7 cellular contexts compared by ENCODE assay signal in the genomic region with DNA sequence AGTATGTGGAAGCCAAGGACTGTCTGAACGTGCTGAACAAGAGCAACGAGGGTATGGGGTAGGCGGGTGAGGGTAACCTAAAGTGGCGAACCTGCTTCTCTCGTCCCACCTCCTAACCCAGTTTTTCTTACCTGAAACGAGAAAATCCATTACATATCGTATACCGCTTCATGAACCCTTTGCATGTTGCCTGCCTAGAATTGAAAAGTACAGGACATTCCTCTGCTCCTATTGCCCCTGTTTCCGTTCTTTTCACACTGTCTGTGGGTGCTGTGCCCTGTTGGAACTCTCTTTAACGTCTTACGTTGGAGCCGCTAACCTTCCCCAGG. TPM values are rescaled to one million over a fixed set of nuclear protein-coding genes. Genes with fewer than 3 reads are reported as not detected.
DNase-seq lines count a peak whose midpoint lies in the region; ATAC-seq lines count a peak whose summit lies in the region.

No MANE protein-coding gene starts in this region.

- no peak for DNase-seq in activated naive CD8-positive, alpha-beta T cell treated with anti-CD3 and anti-CD28 coated beads, Interleukin-2, amount 50 U/mL, for 24 hours
- DNase-seq in immature natural killer cell, result no peak
- no peak for DNase-seq in NK-92 (lab: John Stamatoyannopoulos, UW; ENCODE audit: unreplicated experiment)

- H3K4me1 Mint-ChIP-seq in activated naive CD8-positive, alpha-beta T cell treated with anti-CD3 and anti-CD28 coated beads, Interleukin-2, amount 50 U/mL, for 24 hours, result peaks cover 67% of the 10 kb centered on the region
- H3K4me1 Mint-ChIP-seq in immature natural killer cell, result peaks cover 51 to 59% of the 10 kb centered on the region in 2 donors

- peaks cover 2% of the 10 kb centered on the region for H3K27me3 Mint-ChIP-seq in activated naive CD8-positive, alpha-beta T cell treated with anti-CD3 and anti-CD28 coated beads, Interleukin-2, amount 50 U/mL, for 24 hours
- H3K27me3 Mint-ChIP-seq in immature natural killer cell (ENCODE audit: low read depth in 3 of 3), result peaks cover 8 to 10% (median 8%) of the 10 kb centered on the region in 3 donors

- H3K4me1 ChIP-seq in HUES6 (ENCODE audit: control insufficient read depth, insufficient read depth, low read length), result peaks cover 13% of the 10 kb centered on the region
- peaks cover 51% of the 10 kb centered on the region for H3K4me1 ChIP-seq in stomach smooth muscle (ENCODE audit: control insufficient read depth, insufficient read depth, low read length)

- H3K9ac ChIP-seq in HUES6 (ENCODE audit: low read length) (peak overlapping the region; percentile 90), stomach smooth muscle (ENCODE audit: low read length in 2 of 2) (peak overlapping the region; percentile 82 to 99)

- no peaks in the 10 kb centered on the region for H3K9me3 Mint-ChIP-seq in activated naive CD8-positive, alpha-beta T cell treated with anti-CD3 and anti-CD28 coated beads, Interleukin-2, amount 50 U/mL, for 24 hours
- no peaks in the 10 kb centered on the region for H3K9me3 Mint-ChIP-seq in immature natural killer cell

- H3K36me3 ChIP-seq in HUES6 (ENCODE audit: control insufficient read depth, insufficient read depth, low read length) (peaks cover 42% of the 10 kb centered on the region), stomach smooth muscle (ENCODE audit: control insufficient read depth in 2 of 2, insufficient read depth in 2 of 2, low read length in 2 of 2) (peaks cover 5 to 8% of the 10 kb centered on the region in 2 donors)

- no peak for ATAC-seq in activated naive CD8-positive, alpha-beta T cell treated with anti-CD3 and anti-CD28 coated beads, Interleukin-2, amount 50 U/mL, for 24 hours
- no peak for ATAC-seq in GM18867 (IDR thresholded peaks at IDR 0.05; ENCODE audit: unreplicated experiment)
- ATAC-seq in HG03039 (IDR thresholded peaks at IDR 0.05; ENCODE audit: unreplicated experiment), result no peak

- peak overlapping the region; percentile 97 for H3K27ac Mint-ChIP-seq in activated naive CD8-positive, alpha-beta T cell treated with anti-CD3 and anti-CD28 coated beads, Interleukin-2, amount 50 U/mL, for 24 hours
- peak overlapping the region; percentile 94 to 99 (median 98) for H3K27ac Mint-ChIP-seq in immature natural killer cell

- peak overlapping the region; percentile 29; the same call in 1 of the 2 replicates for H3K27ac ChIP-seq in HUES6 (ENCODE audit: low read depth, low read length)
- H3K27ac ChIP-seq in stomach smooth muscle (ENCODE audit: low read length), result peak overlapping the region; percentile 89

- H3K4me3 ChIP-seq in HUES6 (ENCODE audit: low read depth, low read length) (peak overlapping the region; percentile 99), stomach smooth muscle (ENCODE audit: low read length in 2 of 2) (peak overlapping the region; percentile 94 to 100)

- no peaks in the 10 kb centered on the region for H3K27me3 ChIP-seq in HUES6 (ENCODE audit: control insufficient read depth, insufficient read depth, low read length)
- H3K27me3 ChIP-seq in stomach smooth muscle (ENCODE audit: control insufficient read depth in 1 of 2, insufficient read depth in 2 of 2, low read length in 2 of 2), result no peaks in the 10 kb centered on the region

- H3K4me3 Mint-ChIP-seq in activated naive CD8-positive, alpha-beta T cell treated with anti-CD3 and anti-CD28 coated beads, Interleukin-2, amount 50 U/mL, for 24 hours, result peak overlapping the region; percentile 99
- peak overlapping the region; percentile 98 to 99 (median 99) for H3K4me3 Mint-ChIP-seq in immature natural killer cell

- H3K9me3 ChIP-seq in HUES6 (ENCODE audit: control insufficient read depth, insufficient read depth, low read depth, low read length) (no peaks in the 10 kb centered on the region), stomach smooth muscle (ENCODE audit: control insufficient read depth in 2 of 2, low read length in 2 of 2) (no peaks in the 10 kb centered on the region)

- peaks cover 77% of the 10 kb centered on the region for H3K36me3 Mint-ChIP-seq in activated naive CD8-positive, alpha-beta T cell treated with anti-CD3 and anti-CD28 coated beads, Interleukin-2, amount 50 U/mL, for 24 hours (ENCODE audit: low read depth)
- H3K36me3 Mint-ChIP-seq in immature natural killer cell, result peaks cover 0 to 17% (median 0%) of the 10 kb centered on the region in 3 donors

RNA-seq across cellular contexts. Expression of gene PFDN5, which starts 0.5 kb away (rescaled TPM):
- polyA plus RNA-seq in immature natural killer cell, result 1,000 to 10,000 TPM in 1 of 3 donors, 100 to 1,000 TPM in 2; 829 to 1,850 (median 845) TPM

RNA-seq across cellular contexts. Expression of gene MYG1, which starts 3.6 kb away (rescaled TPM):
- 10 to 100 TPM; 51.3 to 78.7 (median 64.0) TPM for polyA plus RNA-seq in immature natural killer cell

RNA-seq across cellular contexts. Expression of gene AAAS, which starts 25.6 kb away (rescaled TPM):
- 10 to 100 TPM; 27.5 to 46.8 (median 46.0) TPM for polyA plus RNA-seq in immature natural killer cell

RNA-seq across cellular contexts. Expression of gene ESPL1, which starts 27.8 kb away (rescaled TPM):
- under 1 TPM in 1 of 3 donors, not detected in 2; 0.53 TPM for polyA plus RNA-seq in immature natural killer cell

RNA-seq across cellular contexts. Expression of gene SP7, which starts 40.3 kb away (rescaled TPM):
- polyA plus RNA-seq in immature natural killer cell, result not detected
